ENCODE assay signal across 8 cellular contexts in the genomic region with DNA sequence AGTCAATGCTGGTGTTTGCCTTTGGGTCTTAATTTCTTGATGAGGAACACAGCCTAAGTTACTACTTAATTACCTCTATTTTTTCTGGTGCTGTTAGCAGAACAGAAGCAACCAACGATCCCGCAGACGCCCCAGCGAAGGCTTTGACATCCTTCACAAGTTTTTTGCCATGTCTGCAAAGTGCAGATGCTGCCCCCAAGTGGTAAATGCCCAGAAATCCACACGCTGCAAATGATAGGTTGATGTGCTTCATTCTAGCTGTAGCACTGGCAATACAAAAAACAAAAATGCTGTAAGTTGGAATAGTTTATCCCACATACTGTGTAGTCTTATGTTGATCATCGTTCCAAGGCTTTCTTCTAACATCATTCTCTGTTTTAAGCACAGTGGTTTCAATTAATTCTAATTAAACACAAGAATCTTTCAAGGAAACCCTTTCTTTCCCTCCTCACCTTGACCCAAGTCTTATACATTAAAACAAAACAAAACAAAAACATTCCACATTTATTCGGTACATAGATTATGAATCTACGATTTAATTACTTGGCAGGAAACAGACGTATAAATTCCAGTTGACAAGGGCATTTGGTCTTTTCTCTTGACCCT. TPM values are rescaled to one million over a fixed set of nuclear protein-coding genes. Genes with fewer than 3 reads are reported as not detected.
DNase-seq lines count a peak whose midpoint lies in the region; ATAC-seq and TF ChIP-seq lines count a peak whose summit lies in the region.

No MANE protein-coding gene starts in this region.

- H3K4me1 Mint-ChIP-seq in WTC11 = peaks cover 13% of the 10 kb centered on the region

- H3K4me3 Mint-ChIP-seq in WTC11 = peak overlapping the region; percentile 85

- DNase-seq in GM03348 (ENCODE audit: low spot score) = peak; percentile 52
- DNase-seq in NCI-H2081 treated with DMSO at 0.1 percent for 48 hours (lab: John Stamatoyannopoulos, UW) = peak; percentile 17
- peak; percentile 58 for DNase-seq in WTC11 (ENCODE audit: low spot score)
- peak; percentile 61 for DNase-seq in central memory CD4-positive, alpha-beta T cell
- peak in 1 of 2 donors; percentile 44 for DNase-seq in left lung
- peak; percentile 22 for DNase-seq in stimulated activated CD8-positive, alpha-beta memory T cell treated with anti-CD3 and anti-CD28 coated beads, Interleukin-12 subunit alpha, Interleukin-12 subunit beta, amount 100 ng/mL, for 1 hour (ENCODE audit: low read depth)

- intact Hi-C loops in left lung (cut with DNase I) = no loop called here

- H3K4me3 ChIP-seq in left lung = no peak overlapping the region

- H3K9me3 Mint-ChIP-seq in WTC11 = no peaks in the 10 kb centered on the region

- no peaks in the 10 kb centered on the region for H3K27me3 Mint-ChIP-seq in WTC11 (ENCODE audit: low read depth)

- peak; percentile 19 for ATAC-seq in HG02623 (IDR thresholded peaks at IDR 0.05; ENCODE audit: unreplicated experiment)
- peak; percentile 14; the same call in 1 of the 2 replicates for ATAC-seq in WTC11
- ATAC-seq in left lung = peak; percentile 60
- no peak for ATAC-seq in GM21528 (IDR thresholded peaks at IDR 0.05; ENCODE audit: low FRiP score, unreplicated experiment)

- no peaks in the 10 kb centered on the region for H3K4me1 ChIP-seq in left lung

- no peaks in the 10 kb centered on the region for H3K9me3 ChIP-seq in left lung

- H3K36me3 ChIP-seq in left lung = peaks cover 0 to 4% of the 10 kb centered on the region in 2 donors

- TF ChIP-seq CTCF in WTC11 (IDR thresholded peaks at IDR 0.05) = no peak
- TF ChIP-seq CTCF in left lung (IDR thresholded peaks at IDR 0.05) = peak; percentile 53 to 68

- no peaks in the 10 kb centered on the region for H3K36me3 Mint-ChIP-seq in WTC11

- H3K27me3 ChIP-seq in left lung = no peaks in the 10 kb centered on the region

- H3K27ac Mint-ChIP-seq in WTC11 = no peak overlapping the region

- no peak overlapping the region for H3K27ac ChIP-seq in left lung

- POLR2A ChIA-PET in WTC11 (lab: Charles Lee) = no interaction called here

- CTCF ChIA-PET in WTC11 (lab: Charles Lee) = interaction anchor here (0.6 to 1.4 kb wide), 2 partner anchors 74 to 734 kb away, joined by 3 to 5 read pairs; no protein-coding TSS in a partner anchor

TF ChIP-seq in WTC11, 78 proteins besides CTCF, POLR2A, EP300 and RAD21 (continues in another document):
- no peak for TF ChIP-seq ESRRA (CRISPR knock-in tag; IDR thresholded peaks at IDR 0.05; ENCODE audit: borderline replicate concordance)
- no peak for TF ChIP-seq CREB1 (CRISPR knock-in tag; IDR thresholded peaks at IDR 0.05)
- TF ChIP-seq ERG (CRISPR knock-in tag; IDR thresholded peaks at IDR 0.05) = no peak
- no peak for TF ChIP-seq FOXP1 (CRISPR knock-in tag; IDR thresholded peaks at IDR 0.05; ENCODE audit: borderline replicate concordance)
- no peak for TF ChIP-seq PRDM15 (CRISPR knock-in tag; IDR thresholded peaks at IDR 0.05)
- TF ChIP-seq, protein P1, sequence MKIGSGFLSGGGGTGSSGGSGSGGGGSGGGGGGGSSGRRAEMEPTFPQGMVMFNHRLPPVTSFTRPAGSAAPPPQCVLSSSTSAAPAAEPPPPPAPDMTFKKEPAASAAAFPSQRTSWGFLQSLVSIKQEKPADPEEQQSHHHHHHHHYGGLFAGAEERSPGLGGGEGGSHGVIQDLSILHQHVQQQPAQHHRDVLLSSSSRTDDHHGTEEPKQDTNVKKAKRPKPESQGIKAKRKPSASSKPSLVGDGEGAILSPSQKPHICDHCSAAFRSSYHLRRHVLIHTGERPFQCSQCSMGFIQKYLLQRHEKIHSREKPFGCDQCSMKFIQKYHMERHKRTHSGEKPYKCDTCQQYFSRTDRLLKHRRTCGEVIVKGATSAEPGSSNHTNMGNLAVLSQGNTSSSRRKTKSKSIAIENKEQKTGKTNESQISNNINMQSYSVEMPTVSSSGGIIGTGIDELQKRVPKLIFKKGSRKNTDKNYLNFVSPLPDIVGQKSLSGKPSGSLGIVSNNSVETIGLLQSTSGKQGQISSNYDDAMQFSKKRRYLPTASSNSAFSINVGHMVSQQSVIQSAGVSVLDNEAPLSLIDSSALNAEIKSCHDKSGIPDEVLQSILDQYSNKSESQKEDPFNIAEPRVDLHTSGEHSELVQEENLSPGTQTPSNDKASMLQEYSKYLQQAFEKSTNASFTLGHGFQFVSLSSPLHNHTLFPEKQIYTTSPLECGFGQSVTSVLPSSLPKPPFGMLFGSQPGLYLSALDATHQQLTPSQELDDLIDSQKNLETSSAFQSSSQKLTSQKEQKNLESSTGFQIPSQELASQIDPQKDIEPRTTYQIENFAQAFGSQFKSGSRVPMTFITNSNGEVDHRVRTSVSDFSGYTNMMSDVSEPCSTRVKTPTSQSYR (CRISPR knock-in tag; IDR thresholded peaks at IDR 0.05) = no peak
- no peak for TF ChIP-seq TEAD4 (CRISPR knock-in tag; IDR thresholded peaks at IDR 0.05)
- no peak for TF ChIP-seq RELA (CRISPR knock-in tag; IDR thresholded peaks at IDR 0.05; ENCODE audit: borderline replicate concordance)
- TF ChIP-seq, protein P2, sequence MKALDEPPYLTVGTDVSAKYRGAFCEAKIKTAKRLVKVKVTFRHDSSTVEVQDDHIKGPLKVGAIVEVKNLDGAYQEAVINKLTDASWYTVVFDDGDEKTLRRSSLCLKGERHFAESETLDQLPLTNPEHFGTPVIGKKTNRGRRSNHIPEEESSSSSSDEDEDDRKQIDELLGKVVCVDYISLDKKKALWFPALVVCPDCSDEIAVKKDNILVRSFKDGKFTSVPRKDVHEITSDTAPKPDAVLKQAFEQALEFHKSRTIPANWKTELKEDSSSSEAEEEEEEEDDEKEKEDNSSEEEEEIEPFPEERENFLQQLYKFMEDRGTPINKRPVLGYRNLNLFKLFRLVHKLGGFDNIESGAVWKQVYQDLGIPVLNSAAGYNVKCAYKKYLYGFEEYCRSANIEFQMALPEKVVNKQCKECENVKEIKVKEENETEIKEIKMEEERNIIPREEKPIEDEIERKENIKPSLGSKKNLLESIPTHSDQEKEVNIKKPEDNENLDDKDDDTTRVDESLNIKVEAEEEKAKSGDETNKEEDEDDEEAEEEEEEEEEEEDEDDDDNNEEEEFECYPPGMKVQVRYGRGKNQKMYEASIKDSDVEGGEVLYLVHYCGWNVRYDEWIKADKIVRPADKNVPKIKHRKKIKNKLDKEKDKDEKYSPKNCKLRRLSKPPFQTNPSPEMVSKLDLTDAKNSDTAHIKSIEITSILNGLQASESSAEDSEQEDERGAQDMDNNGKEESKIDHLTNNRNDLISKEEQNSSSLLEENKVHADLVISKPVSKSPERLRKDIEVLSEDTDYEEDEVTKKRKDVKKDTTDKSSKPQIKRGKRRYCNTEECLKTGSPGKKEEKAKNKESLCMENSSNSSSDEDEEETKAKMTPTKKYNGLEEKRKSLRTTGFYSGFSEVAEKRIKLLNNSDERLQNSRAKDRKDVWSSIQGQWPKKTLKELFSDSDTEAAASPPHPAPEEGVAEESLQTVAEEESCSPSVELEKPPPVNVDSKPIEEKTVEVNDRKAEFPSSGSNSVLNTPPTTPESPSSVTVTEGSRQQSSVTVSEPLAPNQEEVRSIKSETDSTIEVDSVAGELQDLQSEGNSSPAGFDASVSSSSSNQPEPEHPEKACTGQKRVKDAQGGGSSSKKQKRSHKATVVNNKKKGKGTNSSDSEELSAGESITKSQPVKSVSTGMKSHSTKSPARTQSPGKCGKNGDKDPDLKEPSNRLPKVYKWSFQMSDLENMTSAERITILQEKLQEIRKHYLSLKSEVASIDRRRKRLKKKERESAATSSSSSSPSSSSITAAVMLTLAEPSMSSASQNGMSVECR (CRISPR knock-in tag; IDR thresholded peaks at IDR 0.05; ENCODE audit: borderline replicate concordance) = no peak
- TF ChIP-seq IRF2 (CRISPR knock-in tag; IDR thresholded peaks at IDR 0.05; ENCODE audit: borderline replicate concordance, low read depth) = no peak
- TF ChIP-seq JAZF1 (CRISPR knock-in tag; IDR thresholded peaks at IDR 0.05) = no peak
- TF ChIP-seq NR2C2 (CRISPR knock-in tag; IDR thresholded peaks at IDR 0.05) = no peak
- TF ChIP-seq GABPB1 (CRISPR knock-in tag; IDR thresholded peaks at IDR 0.05) = no peak
- no peak for TF ChIP-seq ZNF232 (CRISPR knock-in tag; IDR thresholded peaks at IDR 0.05)
- TF ChIP-seq GRHL2 (CRISPR knock-in tag; IDR thresholded peaks at IDR 0.05; ENCODE audit: insufficient replicate concordance, severe bottlenecking) = no peak

RNA-seq across cellular contexts. Expression of gene PNPLA4, which starts 1.2 kb away (rescaled TPM):
- total RNA-seq in WTC11 (2021) (11.7 to 18.4 TPM (median 17.5 TPM) in 3 replicates), left lung (10 to 100 TPM; 11.6 to 20.3 TPM)
